Comparison of ENCODE assay signal across 27 cellular contexts in the genomic region with DNA sequence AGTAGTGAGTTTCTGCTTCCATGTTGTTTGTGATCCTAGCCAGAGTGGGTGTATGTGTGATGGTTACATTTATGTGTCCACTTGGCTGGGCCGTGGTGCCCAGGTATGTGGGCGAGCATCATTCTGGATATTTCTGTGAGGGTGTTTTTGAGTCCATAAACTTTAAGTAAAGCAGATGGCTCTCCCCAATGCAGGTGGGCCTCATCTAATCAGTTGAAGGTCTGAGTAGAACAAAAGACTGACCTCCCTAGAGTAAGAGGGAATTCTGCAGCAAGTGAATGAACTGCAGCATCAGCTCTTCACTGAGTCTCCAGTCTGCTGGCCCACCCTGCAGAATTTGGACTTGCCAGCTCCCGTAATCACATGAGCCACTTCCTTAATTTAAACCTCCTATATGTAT.
"Had no signal": no experiment of that assay in that cellular context is flagged by ENCODE, and none has a peak within 500 bp of the region (broad histone marks: within the 10 kb centered on the region; RNA-seq: fewer than 3 reads in every experiment).

No MANE protein-coding gene starts in this region.

- H3K4me3 ChIP-seq: stomach, suprapubic skin, testis, thoracic aorta, thyroid gland, tibial artery, tibial nerve, transverse colon, upper lobe of left lung, upper lobe of right lung, uterus, vagina had no signal

- H3K27me3 ChIP-seq: stomach, suprapubic skin, testis, thyroid gland, tibial artery, tibial nerve, transverse colon, upper lobe of left lung, upper lobe of right lung, uterus, vagina had no signal

- H3K9me3 ChIP-seq: suprapubic skin, testis, thoracic aorta, thyroid gland, tibial artery, transverse colon, upper lobe of left lung, upper lobe of right lung, uterus, vagina had no signal

- H3K4me1 ChIP-seq: stomach, suprapubic skin, testis, thyroid gland, tibial artery, tibial nerve, transverse colon, upper lobe of left lung, upper lobe of right lung, uterus, vagina had no signal

- H3K27ac ChIP-seq: stomach, suprapubic skin, testis, thoracic aorta, thyroid gland, tibial artery, tibial nerve, transverse colon, upper lobe of left lung, upper lobe of right lung, uterus, vagina had no signal

- FAIRE-seq: urothelium cell line had no signal

- H3K36me3 ChIP-seq: stomach, suprapubic skin, thoracic aorta, thyroid gland, tibial artery, tibial nerve, transverse colon, upper lobe of left lung, upper lobe of right lung, uterus, vagina had no signal

- ATAC-seq: stimulated activated effector memory CD8-positive, alpha-beta T cell treated with anti-CD3 and anti-CD28 coated beads, Interleukin-12 subunit alpha, Interleukin-12 subunit beta, amount 100 ng/mL, for 72 hours; stimulated activated memory B cell treated with anti-CD40 and anti-IgM and Interleukin-4, amounts not matched to agents 10 μg/mL and 1 μg/mL and 100 μg/mL, for 72 hours; stimulated activated naive B cell treated with anti-CD40 and anti-IgM and Interleukin-4, amounts not matched to agents 10 μg/mL and 1 μg/mL and 100 μg/mL, for 72 hours; stimulated activated naive CD8-positive, alpha-beta T cell treated with anti-CD3 and anti-CD28 coated beads, Interleukin-15, amount 100 ng/mL, for 72 hours; stimulated activated naive CD8-positive, alpha-beta T cell treated with anti-CD3 and anti-CD28 coated beads, Interleukin-15, Interleukin-2, amounts not matched to agents 100 U/mL and 50 U/mL, for 24 hours had no signal

- DNase-seq: stimulated activated CD4-positive, alpha-beta T cell treated with anti-CD3 and anti-CD28 coated beads, Interleukin-2, amount 100 ng/mL, for 48 hours; stimulated activated CD4-positive, alpha-beta T cell treated with anti-CD3 and anti-CD28 coated beads, Interleukin-4, amount 100 ng/mL, for 1 hour; stimulated activated CD4-positive, alpha-beta T cell treated with anti-CD3 and anti-CD28 coated beads, Interleukin-4, amount 100 ng/mL, for 24 hours; stimulated activated CD4-positive, alpha-beta T cell treated with anti-CD3 and anti-CD28 coated beads, Interleukin-4, amount 100 ng/mL, for 4 hours; stimulated activated CD8-positive, alpha-beta memory T cell treated with anti-CD3 and anti-CD28 coated beads, Interleukin-4, amount 100 ng/mL, for 48 hours; stimulated activated naive B cell treated with anti-CD40 and anti-IgM and Interleukin-4, amounts not matched to agents 10 μg/mL and 1 μg/mL and 100 μg/mL, for 72 hours; stimulated activated naive CD4-positive, alpha-beta T cell; stimulated activated naive CD4-positive, alpha-beta T cell treated with Interleukin-2 at 50 U/mL for 16 hours; stimulated activated naive CD8-positive, alpha-beta T cell treated with anti-CD3 and anti-CD28 coated beads, Interleukin-15, amount 100 ng/mL, for 72 hours; stimulated activated naive CD8-positive, alpha-beta T cell treated with anti-CD3 and anti-CD28 coated beads, Interleukin-15, Interleukin-2, amounts not matched to agents 100 U/mL and 50 U/mL, for 24 hours; stomach; substantia nigra; testis; thyroid gland; tibial artery; transverse colon; trophoblast cell; upper lobe of left lung; upper lobe of right lung; uterus had no signal
